ENCODE assay signal across 19 cellular contexts in the genomic region with DNA sequence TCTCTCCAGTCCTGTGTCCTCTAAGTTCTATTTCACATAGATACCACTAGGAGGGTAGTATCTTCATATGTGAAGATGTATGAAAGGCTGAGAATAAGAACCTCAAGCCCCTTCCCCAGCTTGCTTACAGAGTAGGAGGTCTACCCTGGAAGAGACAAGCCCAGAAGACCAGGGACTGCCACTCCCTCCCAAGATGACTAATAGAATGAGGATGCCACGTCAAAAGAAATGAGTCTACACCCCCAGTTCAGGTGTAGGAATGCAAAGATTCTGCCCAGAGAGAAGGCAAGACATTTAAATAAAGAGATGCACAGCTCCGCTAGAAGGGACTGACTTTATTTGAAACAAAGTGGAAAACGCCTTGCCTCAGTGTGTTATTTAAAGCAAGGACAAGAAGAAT.
A peak's percentile ranks its signal among the peaks of the same experiment; 100 is the strongest.
DNase-seq lines count a peak whose midpoint lies in the region; ATAC-seq and TF ChIP-seq lines count a peak whose summit lies in the region.
"Had no signal": no experiment of that assay in that cellular context is flagged by ENCODE, and none has a peak within 500 bp of the region (broad histone marks: within the 10 kb centered on the region; RNA-seq: fewer than 3 reads in every experiment).

No MANE protein-coding gene starts in this region.

- no peaks in the 10 kb centered on the region for H4K20me1 ChIP-seq in GM23338 (replicated peaks; ENCODE audit: insufficient read depth)
- no peaks in the 10 kb centered on the region for H4K20me1 ChIP-seq in PC-3 (ENCODE audit: low read length)
- H4K20me1 ChIP-seq: BLaER1 had no signal

- no peak for ATAC-seq in GM23338
- ATAC-seq in PC-3 = no peak
- no peak for ATAC-seq in GM19455 (IDR thresholded peaks at IDR 0.05; ENCODE audit: unreplicated experiment)
- ATAC-seq in GM18861 (IDR thresholded peaks at IDR 0.05; ENCODE audit: unreplicated experiment) = no peak
- ATAC-seq in GM21515 (IDR thresholded peaks at IDR 0.05; ENCODE audit: unreplicated experiment) = no peak
- ATAC-seq: HepG2 had no signal

- no peaks in the 10 kb centered on the region for H3K9me3 ChIP-seq in PC-3 (ENCODE audit: low read length)
- H3K9me3 ChIP-seq in endodermal cell (ENCODE audit: control insufficient read depth, low read length) = peaks cover 13% of the 10 kb centered on the region
- H3K9me3 ChIP-seq: BLaER1, HAP-1 had no signal

- H3K4me1 ChIP-seq in GM23338 (ENCODE audit: insufficient read depth) (no peaks in the 10 kb centered on the region), PC-3 (ENCODE audit: insufficient read depth, low read length) (no peaks in the 10 kb centered on the region), endodermal cell (ENCODE audit: control insufficient read depth, insufficient read depth, low read length) (no peaks in the 10 kb centered on the region), mesendoderm (ENCODE audit: control insufficient read depth, low read depth, low read length) (no peaks in the 10 kb centered on the region)
- H3K4me1 ChIP-seq: BLaER1, HAP-1 had no signal

- no peak overlapping the region for H2BK120ac ChIP-seq in mesendoderm (ENCODE audit: low read depth, low read length)

- no peak overlapping the region for H3K23ac ChIP-seq in mesendoderm (ENCODE audit: low read length)

- H3F3A ChIP-seq in GM23338 (replicated peaks; ENCODE audit: low read depth) (no peaks in the 10 kb centered on the region), PC-3 (ENCODE audit: low read length, unreplicated experiment) (no peaks in the 10 kb centered on the region)

- no peaks in the 10 kb centered on the region for H3K27me3 ChIP-seq in GM23338 (ENCODE audit: insufficient read depth)
- no peaks in the 10 kb centered on the region for H3K27me3 ChIP-seq in PC-3 (ENCODE audit: low read length)
- no peaks in the 10 kb centered on the region for H3K27me3 ChIP-seq in endodermal cell (ENCODE audit: control insufficient read depth, insufficient read depth, low read length, poor library complexity, severe bottlenecking)
- H3K27me3 ChIP-seq in mesendoderm (ENCODE audit: insufficient read depth, low read length, poor library complexity) = no peaks in the 10 kb centered on the region
- H3K27me3 ChIP-seq: BLaER1 had no signal

- no peak overlapping the region for H4K8ac ChIP-seq in mesendoderm (ENCODE audit: low read depth, low read length)

- no peak overlapping the region for H3K27ac ChIP-seq in GM23338 (ENCODE audit: low read depth)
- H3K27ac ChIP-seq in PC-3 (ENCODE audit: low read length) = no peak overlapping the region
- H3K27ac ChIP-seq in endodermal cell (ENCODE audit: low read depth, low read length) = no peak overlapping the region
- H3K27ac ChIP-seq in mesendoderm (ENCODE audit: low read depth, low read length) = no peak overlapping the region
- H3K27ac ChIP-seq: BLaER1, HL-60 had no signal

- no peak overlapping the region for H4K5ac ChIP-seq in mesendoderm (ENCODE audit: low read length)

- no TSS peak for BruUV-seq in PC-3 (replicated peaks; lab: Mats Ljungman, UMichigan)

- CTCF ChIA-PET in PC-3 (lab: Charles Lee) = no interaction called here

- no peak overlapping the region for H2BK5ac ChIP-seq in mesendoderm (ENCODE audit: low read length)

- H3K4me2 ChIP-seq in GM23338 (no peak overlapping the region), PC-3 (ENCODE audit: low read length) (no peak overlapping the region), mesendoderm (ENCODE audit: low read length) (no peak overlapping the region)
- H3K4me2 ChIP-seq: BLaER1 had no signal

- no peak overlapping the region for H3K4ac ChIP-seq in mesendoderm (ENCODE audit: low read depth, low read length)

- H3K9me2 ChIP-seq in GM23338 (ENCODE audit: insufficient read depth) (peaks cover 4% of the 10 kb centered on the region; the same call in 1 of the 2 replicates), PC-3 (replicated peaks; ENCODE audit: low read length) (no peaks in the 10 kb centered on the region)

- WGBS in endodermal cell (ENCODE audit: insufficient coverage in 1 of 2, insufficient read length in 1 of 2), 2 experiments = 67 to 77% methylated on average over 3 of the region's 3 CpGs
- no CpG with 5 or more reads among the region's 3 CpGs for WGBS in mesendoderm (ENCODE audit: extremely low coverage, insufficient coverage, low lambda C conversion rate)

- no peaks in the 10 kb centered on the region for H3K36me3 ChIP-seq in GM23338 (ENCODE audit: insufficient read depth)
- no peaks in the 10 kb centered on the region for H3K36me3 ChIP-seq in PC-3 (ENCODE audit: low read depth, low read length)
- no peaks in the 10 kb centered on the region for H3K36me3 ChIP-seq in endodermal cell (ENCODE audit: control insufficient read depth, insufficient read depth, low read length)
- no peaks in the 10 kb centered on the region for H3K36me3 ChIP-seq in mesendoderm (ENCODE audit: control insufficient read depth, insufficient read depth, low read length)
- H3K36me3 ChIP-seq: BLaER1, HAP-1 had no signal

- H3K79me1 ChIP-seq in mesendoderm (ENCODE audit: low read length) = no peaks in the 10 kb centered on the region

- no peak overlapping the region for H3K9ac ChIP-seq in PC-3 (ENCODE audit: low read length)
- H3K9ac ChIP-seq in endodermal cell (ENCODE audit: extremely low read depth, low read length, poor library complexity, severe bottlenecking) = no peak overlapping the region
- H3K9ac ChIP-seq in mesendoderm (ENCODE audit: low read length) = no peak overlapping the region
- H3K9ac ChIP-seq: BLaER1 had no signal

- H2AK5ac ChIP-seq in mesendoderm (ENCODE audit: low read length) = no peak overlapping the region

- no peak overlapping the region for H3K18ac ChIP-seq in mesendoderm (ENCODE audit: low read length)

- H3K27ac Mint-ChIP-seq in GM23338 = no peak overlapping the region
- no peak overlapping the region for H3K27ac Mint-ChIP-seq in endodermal cell
- H3K27ac Mint-ChIP-seq: CD14-positive monocyte; CD4-positive, alpha-beta memory T cell; IgD-negative memory B cell had no signal

- peak; percentile 1 for DNase-seq in GM23338 (ENCODE audit: low spot score)
- peak; percentile 9 for DNase-seq in PC-3
- no peak for DNase-seq in endodermal cell
- DNase-seq in mesendoderm = peak; percentile 18
- DNase-seq: 8988T; Calu3; CD4-positive, alpha-beta memory T cell; DMS79 treated with DMSO at 0.1 percent for 48 hours; GF-D8; KBM-7 had no signal

- H3K56ac ChIP-seq in mesendoderm (ENCODE audit: low read length) = no peak overlapping the region

- no peaks in the 10 kb centered on the region for H3K27me3 Mint-ChIP-seq in GM23338 (ENCODE audit: insufficient read depth, low read depth, poor library complexity)
- no peaks in the 10 kb centered on the region for H3K27me3 Mint-ChIP-seq in endodermal cell (ENCODE audit: insufficient read depth)
- H3K27me3 Mint-ChIP-seq: CD4-positive, alpha-beta memory T cell; IgD-negative memory B cell had no signal

- no peak overlapping the region for H2AFZ ChIP-seq in GM23338
- H2AFZ ChIP-seq in PC-3 (ENCODE audit: low read length) = no peak overlapping the region

- H3K4me3 Mint-ChIP-seq in GM23338 (no peak overlapping the region), endodermal cell (no peak overlapping the region)
- H3K4me3 Mint-ChIP-seq: CD14-positive monocyte; CD4-positive, alpha-beta memory T cell; IgD-negative memory B cell had no signal

- intact Hi-C loops in PC-3 (cut with micrococcal nuclease) = no loop called here

- H2BK15ac ChIP-seq in mesendoderm (replicated peaks; ENCODE audit: low read depth) = no peak overlapping the region

- H3K79me2 ChIP-seq in GM23338 (replicated peaks; ENCODE audit: insufficient read depth) (no peaks in the 10 kb centered on the region), PC-3 (ENCODE audit: low read length) (no peaks in the 10 kb centered on the region), mesendoderm (ENCODE audit: control insufficient read depth, insufficient read depth, low read length) (no peaks in the 10 kb centered on the region)

- no peak overlapping the region for H3K4me3 ChIP-seq in GM23338
- no peak overlapping the region for H3K4me3 ChIP-seq in PC-3 (ENCODE audit: low read length)
- H3K4me3 ChIP-seq in endodermal cell (ENCODE audit: low read length) = no peak overlapping the region
- H3K4me3 ChIP-seq in mesendoderm (ENCODE audit: low read length) = no peak overlapping the region
- H3K4me3 ChIP-seq: BLaER1, HAP-1 had no signal

- no peaks in the 10 kb centered on the region for H3K36me3 Mint-ChIP-seq in GM23338 (ENCODE audit: low read depth)
- no peaks in the 10 kb centered on the region for H3K36me3 Mint-ChIP-seq in endodermal cell (ENCODE audit: low read depth)
- H3K36me3 Mint-ChIP-seq: CD14-positive monocyte; CD4-positive, alpha-beta memory T cell; IgD-negative memory B cell had no signal

- no peak for TF ChIP-seq CTCF in GM23338 (conservative IDR thresholded peaks at IDR 0.05; ENCODE audit: low read depth in 2 of 2)
- no peak for TF ChIP-seq CTCF in PC-3 (conservative IDR thresholded peaks at IDR 0.05; ENCODE audit: low read depth, low read length)
- TF ChIP-seq CTCF in endodermal cell (conservative IDR thresholded peaks at IDR 0.05) = peak; percentile 16

- POLR2A ChIA-PET in PC-3 (lab: Charles Lee; ENCODE audit: unreplicated experiment) = no interaction called here

- no peaks in the 10 kb centered on the region for H3K4me1 Mint-ChIP-seq in GM23338
- no peaks in the 10 kb centered on the region for H3K4me1 Mint-ChIP-seq in endodermal cell
- H3K4me1 Mint-ChIP-seq: CD14-positive monocyte; CD4-positive, alpha-beta memory T cell; IgD-negative memory B cell had no signal

- peaks cover 4% of the 10 kb centered on the region; the same call in 1 of the 3 replicates for H3K9me3 Mint-ChIP-seq in GM23338
- H3K9me3 Mint-ChIP-seq in endodermal cell = no peaks in the 10 kb centered on the region

TF ChIP-seq in GM23338, 12 proteins besides CTCF, POLR2A, EP300 and RAD21:
- no peak for TF ChIP-seq ZNF114 (CRISPR knock-in tag; IDR thresholded peaks at IDR 0.05)
